Comparison of ENCODE assay signal across 14 cellular contexts in genomic region chr20:37189617-37190016, GRCh38. TPM values are rescaled to one million over a fixed set of nuclear protein-coding genes. Genes with fewer than 3 reads are reported as not detected.
A peak's percentile ranks its signal among the peaks of the same experiment; 100 is the strongest.
DNase-seq lines count a peak whose midpoint lies in the region; ATAC-seq, FAIRE-seq and TF ChIP-seq lines count a peak whose summit lies in the region.
"Had no signal": no experiment of that assay in that cellular context is flagged by ENCODE, and none has a peak within 500 bp of the region (broad histone marks: within the 10 kb centered on the region; RNA-seq: fewer than 3 reads in every experiment).

No MANE protein-coding gene starts in this region.

- peaks cover 43% of the 10 kb centered on the region for H3K4me1 ChIP-seq in CD4-positive, CD25-positive, alpha-beta regulatory T cell (ENCODE audit: control insufficient read depth, insufficient read depth, low read length, poor library complexity, severe bottlenecking)
- H3K4me1 ChIP-seq in pancreas = peaks cover 13 to 28% (median 15%) of the 10 kb centered on the region in 3 donors
- H3K4me1 ChIP-seq in effector memory CD4-positive, alpha-beta T cell (ENCODE audit: control insufficient read depth, insufficient read depth, low read length, poor library complexity, severe bottlenecking) = peaks cover 8% of the 10 kb centered on the region

- WGBS in pancreas, 2 donors = 68 to 70% methylated on average over 3 of the region's 3 CpGs

- DNase-seq in CD4-positive, CD25-positive, alpha-beta regulatory T cell = peak in 1 of 3 donors; percentile 48
- DNase-seq in GM12865 (ENCODE audit: low read depth) (peak; percentile 55), memory B cell (ENCODE audit: low spot score in 2 of 2) (no peak), nephron progenitor cell (no peak), pancreas (no peak), retina (no peak)
- DNase-seq in activated CD8-positive, alpha-beta T cell treated with anti-CD3 and anti-CD28 coated beads for 36 hours = no peak
- DNase-seq in effector memory CD4-positive, alpha-beta T cell = no peak
- DNase-seq: AML-193, amygdala, DMS153, NCI-H1417 treated with DMSO at 0.1 percent for 48 hours, NCI-H345, testis had no signal

- H3K4me3 ChIP-seq in CD4-positive, CD25-positive, alpha-beta regulatory T cell (ENCODE audit: low read depth, low read length) = peak overlapping the region; percentile 61
- H3K4me3 ChIP-seq in GM12865 (ENCODE audit: low read depth, low read length) = no peak overlapping the region; the same call in 1 of the 2 replicates
- H3K4me3 ChIP-seq in pancreas = no peak overlapping the region
- no peak overlapping the region for H3K4me3 ChIP-seq in effector memory CD4-positive, alpha-beta T cell (ENCODE audit: insufficient read depth, low read depth, low read length, poor library complexity, severe bottlenecking)
- H3K4me3 ChIP-seq: testis had no signal

- peak overlapping the region; percentile 64 to 97 (median 92) for H3K27ac Mint-ChIP-seq in CD4-positive, CD25-positive, alpha-beta regulatory T cell
- peak overlapping the region; percentile 90 for H3K27ac Mint-ChIP-seq in activated CD8-positive, alpha-beta T cell treated with anti-CD3 and anti-CD28 coated beads for 36 hours
- H3K27ac Mint-ChIP-seq in memory B cell (peak overlapping the region; percentile 18), nephron progenitor cell (no peak overlapping the region)

- peaks cover 24 to 77% (median 56%) of the 10 kb centered on the region in 4 donors for H3K4me1 Mint-ChIP-seq in CD4-positive, CD25-positive, alpha-beta regulatory T cell
- peaks cover 66% of the 10 kb centered on the region for H3K4me1 Mint-ChIP-seq in activated CD8-positive, alpha-beta T cell treated with anti-CD3 and anti-CD28 coated beads for 36 hours (ENCODE audit: low read depth)
- H3K4me1 Mint-ChIP-seq in memory B cell (peaks cover 45% of the 10 kb centered on the region), nephron progenitor cell (peaks cover 32% of the 10 kb centered on the region)

- peak overlapping the region; percentile 8 to 85 (median 46) for H3K4me3 Mint-ChIP-seq in CD4-positive, CD25-positive, alpha-beta regulatory T cell
- peak overlapping the region; percentile 31 for H3K4me3 Mint-ChIP-seq in activated CD8-positive, alpha-beta T cell treated with anti-CD3 and anti-CD28 coated beads for 36 hours
- H3K4me3 Mint-ChIP-seq in memory B cell (no peak overlapping the region), nephron progenitor cell (no peak overlapping the region)

- POLR2A ChIA-PET in activated CD8-positive, alpha-beta T cell treated with anti-CD3 and anti-CD28 coated beads for 36 hours (lab: Charles Lee) = interaction anchor here (1.0 to 4.9 kb wide), 3 partner anchors 9 to 99 kb away, joined by 3 to 30 read pairs (median 4); partner anchors contain the start of genes MROH8 and RPN2

- no peaks in the 10 kb centered on the region for H3K27me3 ChIP-seq in CD4-positive, CD25-positive, alpha-beta regulatory T cell (ENCODE audit: control insufficient read depth, insufficient read depth, low read length)
- no peaks in the 10 kb centered on the region for H3K27me3 ChIP-seq in pancreas
- no peaks in the 10 kb centered on the region for H3K27me3 ChIP-seq in effector memory CD4-positive, alpha-beta T cell (replicated peaks; ENCODE audit: control insufficient read depth, insufficient read depth, low read length, poor library complexity, severe bottlenecking)
- H3K27me3 ChIP-seq: testis had no signal

- TF ChIP-seq CTCF in GM12865 (IDR thresholded peaks at IDR 0.05; ENCODE audit: insufficient read depth, low read depth, low read length, missing control alignments) (no peak), nephron progenitor cell (IDR thresholded peaks at IDR 0.05) (no peak), pancreas (IDR thresholded peaks at IDR 0.05) (no peak)
- TF ChIP-seq CTCF in activated CD8-positive, alpha-beta T cell treated with anti-CD3 and anti-CD28 coated beads for 36 hours (IDR thresholded peaks at IDR 0.05) = no peak

- CTCF ChIA-PET in activated CD8-positive, alpha-beta T cell treated with anti-CD3 and anti-CD28 coated beads for 36 hours (lab: Charles Lee) = interaction anchor here (0.8 to 11.3 kb wide), 6 partner anchors 8 to 345 kb away, joined by 3 to 123 read pairs (median 4); partner anchors contain the start of genes MROH8 and RPN2

- FAIRE-seq in pancreas (lab: Jason Lieb, UNC) = no peak

- peaks cover 35% of the 10 kb centered on the region for H3K36me3 Mint-ChIP-seq in CD4-positive, CD25-positive, alpha-beta regulatory T cell
- peaks cover 59% of the 10 kb centered on the region for H3K36me3 Mint-ChIP-seq in activated CD8-positive, alpha-beta T cell treated with anti-CD3 and anti-CD28 coated beads for 36 hours (ENCODE audit: low read depth)
- H3K36me3 Mint-ChIP-seq in memory B cell = peaks cover 29% of the 10 kb centered on the region
- peaks cover 71% of the 10 kb centered on the region for H3K36me3 Mint-ChIP-seq in nephron progenitor cell (ENCODE audit: low read depth)

- peaks cover 33% of the 10 kb centered on the region for H3K36me3 ChIP-seq in CD4-positive, CD25-positive, alpha-beta regulatory T cell (ENCODE audit: control insufficient read depth, insufficient read depth, low read length)
- H3K36me3 ChIP-seq in pancreas = peaks cover 0 to 21% (median 0%) of the 10 kb centered on the region in 3 donors
- peaks cover 39% of the 10 kb centered on the region for H3K36me3 ChIP-seq in effector memory CD4-positive, alpha-beta T cell (ENCODE audit: control insufficient read depth, insufficient read depth, low read length)

- peak; percentile 45 to 59 for ATAC-seq in CD4-positive, CD25-positive, alpha-beta regulatory T cell (ENCODE audit: low read depth in 2 of 2)
- peak; percentile 54 for ATAC-seq in activated CD8-positive, alpha-beta T cell treated with anti-CD3 and anti-CD28 coated beads for 36 hours
- ATAC-seq in memory B cell (ENCODE audit: low read depth) (no peak), pancreas (no peak)

- H3K9me3 Mint-ChIP-seq in CD4-positive, CD25-positive, alpha-beta regulatory T cell = no peaks in the 10 kb centered on the region
- H3K9me3 Mint-ChIP-seq in activated CD8-positive, alpha-beta T cell treated with anti-CD3 and anti-CD28 coated beads for 36 hours = no peaks in the 10 kb centered on the region
- H3K9me3 Mint-ChIP-seq in memory B cell (no peaks in the 10 kb centered on the region), nephron progenitor cell (no peaks in the 10 kb centered on the region)

- peak overlapping the region; percentile 34 for H3K27ac ChIP-seq in CD4-positive, CD25-positive, alpha-beta regulatory T cell (ENCODE audit: insufficient read depth, low read length, poor library complexity, severe bottlenecking)
- H3K27ac ChIP-seq in pancreas = no peak overlapping the region
- no peak overlapping the region for H3K27ac ChIP-seq in effector memory CD4-positive, alpha-beta T cell (ENCODE audit: insufficient read depth, low read length, poor library complexity, severe bottlenecking)
- H3K27ac ChIP-seq: testis had no signal

- no peaks in the 10 kb centered on the region for H3K9me3 ChIP-seq in CD4-positive, CD25-positive, alpha-beta regulatory T cell (ENCODE audit: control insufficient read depth in 2 of 2, low read length in 2 of 2)
- no peaks in the 10 kb centered on the region for H3K9me3 ChIP-seq in pancreas
- no peaks in the 10 kb centered on the region for H3K9me3 ChIP-seq in effector memory CD4-positive, alpha-beta T cell (ENCODE audit: control insufficient read depth, low read length)
- H3K9me3 ChIP-seq: testis had no signal

- no peaks in the 10 kb centered on the region for H3K27me3 Mint-ChIP-seq in CD4-positive, CD25-positive, alpha-beta regulatory T cell
- H3K27me3 Mint-ChIP-seq in activated CD8-positive, alpha-beta T cell treated with anti-CD3 and anti-CD28 coated beads for 36 hours = no peaks in the 10 kb centered on the region
- H3K27me3 Mint-ChIP-seq in memory B cell (no peaks in the 10 kb centered on the region), nephron progenitor cell (ENCODE audit: low read depth, poor library complexity) (no peaks in the 10 kb centered on the region)

- intact Hi-C loops in activated CD8-positive, alpha-beta T cell treated with anti-CD3 and anti-CD28 coated beads for 36 hours (cut with micrococcal nuclease) = loop anchor here (5.0 kb wide), 1 partner anchor 193 kb away; no protein-coding TSS in a partner anchor
- intact Hi-C loops in pancreas (cut with DNase I) = loop anchor here in 1 of 3 donors (5.0 kb wide), 1 partner anchor 343 kb away; no protein-coding TSS in a partner anchor

RNA-seq across cellular contexts. Expression of gene MROH8, which starts 10.3 kb away (rescaled TPM):
- total RNA-seq in CD4-positive, CD25-positive, alpha-beta regulatory T cell = 0.81 TPM
- 1 to 10 TPM in 1 of 4 donors, under 1 TPM in 2, not detected in 1; 0.73 to 1.4 (median 0.88) TPM for polyA plus RNA-seq in CD4-positive, CD25-positive, alpha-beta regulatory T cell
- total RNA-seq in activated CD8-positive, alpha-beta T cell treated with anti-CD3 and anti-CD28 coated beads for 36 hours = 1 to 10 TPM; 2.1 to 3.1 TPM
- 1 to 10 TPM; 1.1 to 1.8 (median 1.4) TPM for total RNA-seq in pancreas
- 1 to 10 TPM; 1.6 to 6.9 TPM for polyA plus RNA-seq in pancreas

RNA-seq across cellular contexts. Expression of gene RPN2, which starts 10.5 kb away (rescaled TPM):
- 101 TPM for total RNA-seq in CD4-positive, CD25-positive, alpha-beta regulatory T cell
- polyA plus RNA-seq in CD4-positive, CD25-positive, alpha-beta regulatory T cell = 100 to 1,000 TPM; 227 to 259 (median 243) TPM
- 100 to 1,000 TPM; 103 to 107 TPM for total RNA-seq in activated CD8-positive, alpha-beta T cell treated with anti-CD3 and anti-CD28 coated beads for 36 hours
- total RNA-seq in pancreas = 100 to 1,000 TPM in 2 of 6 donors, 10 to 100 TPM in 4; 54.4 to 117 (median 87.6) TPM
- 10 to 100 TPM; 43.8 to 78.9 TPM for polyA plus RNA-seq in pancreas

Comparison
In these comparisons a context has a peak if more than half of its experiments do, and no peak if none do; other contexts are left out.
1. ATAC-seq: peak in CD4-positive, CD25-positive, alpha-beta regulatory T cell (2 of 2) and activated CD8-positive, alpha-beta T cell treated with anti-CD3 and anti-CD28 coated beads for 36 hours (single experiment); none in memory B cell (single experiment) and pancreas (0 of 4).
2. H3K4me3 Mint-ChIP-seq: peak in CD4-positive, CD25-positive, alpha-beta regulatory T cell (4 of 4) and activated CD8-positive, alpha-beta T cell treated with anti-CD3 and anti-CD28 coated beads for 36 hours (single experiment); none in memory B cell (single experiment) and nephron progenitor cell (single experiment).